In genomic region chr11:126442523-126442922, GRCh38 we compare ENCODE assay signal across 19 cellular contexts.
"Had no signal": no experiment of that assay in that cellular context is flagged by ENCODE, and none has a peak within 500 bp of the region (broad histone marks: within the 10 kb centered on the region; RNA-seq: fewer than 3 reads in every experiment).

No MANE protein-coding gene starts in this region.

- DNase-seq: activated gamma-delta T cell treated with Interleukin-2 at 50 U/mL for 16 hours; activated T-cell treated with anti-CD3 and anti-CD28 coated beads, Interleukin-2, amount 50 U/mL, for 1 hour; central memory CD4-positive, alpha-beta T cell; endodermal cell; esophagus squamous epithelium; gastrocnemius medialis; hippocampal formation; right lobe of liver; stimulated activated CD4-positive, alpha-beta T cell treated with anti-CD3 and anti-CD28 coated beads, Interleukin-2, amount 100 ng/mL, for 24 hours; stimulated activated naive CD8-positive, alpha-beta T cell treated with anti-CD3 and anti-CD28 coated beads, Interleukin-15, amount 100 ng/mL, for 72 hours; T-helper 9 cell; transverse colon had no signal

- H3K9me3 ChIP-seq: ascending aorta, esophagus squamous epithelium, gastrocnemius medialis, right lobe of liver, transverse colon had no signal

- H3K36me3 ChIP-seq: ascending aorta, esophagus squamous epithelium, gastrocnemius medialis, right lobe of liver, transverse colon had no signal

- H3K4me3 ChIP-seq: ascending aorta, coronary artery, esophagus squamous epithelium, gastrocnemius medialis, right lobe of liver, skin epidermis, transverse colon had no signal

- ATAC-seq: activated naive CD4-positive, alpha-beta T cell treated with anti-CD3 and anti-CD28 coated beads, Interleukin-2, amount 50 U/mL, for 72 hours; gastrocnemius medialis; natural killer cell treated with Interleukin-12 subunit alpha and Interleukin-12 subunit beta and Interleukin-15 and Interleukin-18, amount 100 ng/mL, for 72 hours; right lobe of liver; stimulated activated effector memory CD8-positive, alpha-beta T cell treated with anti-CD3 and anti-CD28 coated beads, Interleukin-12 subunit alpha, Interleukin-12 subunit beta, amount 100 ng/mL, for 72 hours; stimulated activated naive CD8-positive, alpha-beta T cell treated with anti-CD3 and anti-CD28 coated beads, Interleukin-15, amount 100 ng/mL, for 72 hours; WTC11 had no signal

- H3K27me3 ChIP-seq: ascending aorta, right lobe of liver had no signal

- H3K4me1 ChIP-seq: ascending aorta, gastrocnemius medialis, right lobe of liver had no signal

- H3K27ac ChIP-seq: ascending aorta, coronary artery, esophagus squamous epithelium, gastrocnemius medialis, right lobe of liver, skin epidermis, transverse colon had no signal
